ENCODE assay signal across 26 cellular contexts in genomic region chr18:79746730-79747129, GRCh38. TPM values are rescaled to one million over a fixed set of nuclear protein-coding genes. Genes with fewer than 3 reads are reported as not detected.
"Had no signal": no experiment of that assay in that cellular context is flagged by ENCODE, and none has a peak within 500 bp of the region (broad histone marks: within the 10 kb centered on the region; RNA-seq: fewer than 3 reads in every experiment).

No MANE protein-coding gene starts in this region.

- DNase-seq: activated CD4-positive, alpha-beta memory T cell treated with anti-CD3 and anti-CD28 coated beads, Interleukin-2, amount 10 ng/mL, durations not matched to agents 7 days and 5 days; activated CD4-positive, alpha-beta T cell treated with anti-CD3 and anti-CD28 coated beads for 1 hour; activated CD4-positive, alpha-beta T cell treated with anti-CD3 and anti-CD28 coated beads for 4 hours; activated CD4-positive, alpha-beta T cell treated with anti-CD3 and anti-CD28 coated beads, Interleukin-2, amount 10 ng/mL, durations not matched to agents 7 days and 5 days; activated CD4-positive, alpha-beta T cell treated with anti-CD3 and anti-CD28 coated beads, Interleukin-2, amount 50 U/mL, for 4 hours; activated gamma-delta T cell; activated naive CD4-positive, alpha-beta T cell; activated naive CD4-positive, alpha-beta T cell treated with anti-CD3 and anti-CD28 coated beads, Interleukin-2, amount 10 ng/mL, durations not matched to agents 7 days and 5 days; activated naive CD8-positive, alpha-beta T cell treated with anti-CD3 and anti-CD28 coated beads, Interleukin-2, amount 10 ng/mL, durations not matched to agents 7 days and 5 days; activated T-cell treated with anti-CD3 and anti-CD28 coated beads, Interleukin-2, amount 50 U/mL, for 72 hours; brain microvascular endothelial cell; cortex of kidney; dermis blood vessel endothelial cell; effector CD4-positive, alpha-beta T cell; effector memory CD8-positive, alpha-beta T cell; esophagus squamous epithelium; foreskin melanocyte; T-helper 2 cell had no signal

- H3K4me3 ChIP-seq: esophagus squamous epithelium, gastroesophageal sphincter had no signal

- H3K27ac ChIP-seq: brain microvascular endothelial cell, epithelial cell of prostate, esophagus squamous epithelium, gastroesophageal sphincter had no signal

- H3K9me3 ChIP-seq: esophagus squamous epithelium, gastroesophageal sphincter had no signal

- H3K4me1 ChIP-seq: gastroesophageal sphincter had no signal

- H3K27me3 ChIP-seq: brain microvascular endothelial cell, esophagus squamous epithelium, gastroesophageal sphincter had no signal

RNA-seq across cellular contexts. Expression of gene KCNG2, which starts 51.0 kb away (rescaled TPM):
- total RNA-seq: activated CD4-positive, alpha-beta memory T cell treated with anti-CD3 and anti-CD28 coated beads, Interleukin-2, amount 10 ng/mL, durations not matched to agents 7 days and 5 days; activated CD4-positive, alpha-beta T cell treated with anti-CD3 and anti-CD28 coated beads, Interleukin-2, amount 10 ng/mL, durations not matched to agents 7 days and 5 days; activated naive CD4-positive, alpha-beta T cell treated with anti-CD3 and anti-CD28 coated beads, Interleukin-2, amount 50 U/mL, for 72 hours; activated naive CD8-positive, alpha-beta T cell treated with anti-CD3 and anti-CD28 coated beads, Interleukin-2, amount 10 ng/mL, durations not matched to agents 7 days and 5 days; activated T-cell treated with anti-CD3 and anti-CD28 coated beads, Interleukin-2, amount 50 U/mL, for 72 hours; bronchial epithelial cell; chondrocyte; endothelial cell of umbilical vein; glomerular endothelial cell; T-helper 1 cell treated with Interleukin-12 subunit alpha and Interleukin-12 subunit beta and Interleukin-4 antibody, amounts not matched to agents 30 ng/mL and 1 ng/mL, for 36 hours had no signal
- polyA plus RNA-seq: endothelial cell of umbilical vein had no signal
